Comparison of ENCODE assay signal across 29 cellular contexts in the genomic region with DNA sequence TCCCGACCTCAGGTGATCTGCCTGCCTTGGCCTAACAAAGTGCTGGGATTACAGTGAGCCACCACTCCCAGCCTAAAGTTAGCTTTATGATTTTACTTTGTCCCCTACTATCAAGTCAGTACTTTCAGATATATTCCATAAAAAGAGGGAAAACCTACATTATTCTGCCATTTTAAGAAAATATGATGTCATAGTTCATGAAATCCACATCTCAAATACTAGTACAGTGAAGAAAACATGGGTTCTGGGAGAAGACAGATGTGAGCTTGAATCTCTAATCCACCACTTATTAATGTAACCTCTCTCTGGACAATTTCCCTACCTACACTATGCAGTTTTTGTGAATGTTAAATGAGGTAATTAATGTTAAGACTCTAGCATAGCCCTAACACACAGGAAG.
"Had no signal": no experiment of that assay in that cellular context is flagged by ENCODE, and none has a peak within 500 bp of the region (broad histone marks: within the 10 kb centered on the region; RNA-seq: fewer than 3 reads in every experiment).

No MANE protein-coding gene starts in this region.

- H3K36me3 Mint-ChIP-seq: stimulated activated effector memory CD8-positive, alpha-beta T cell treated with anti-CD3 and anti-CD28 coated beads, Interleukin-12 subunit alpha, Interleukin-12 subunit beta, amount 100 ng/mL, for 72 hours; stimulated activated memory B cell treated with anti-CD40 and anti-IgM and Interleukin-4, amounts not matched to agents 10 μg/mL and 1 μg/mL and 100 μg/mL, for 72 hours; stimulated activated naive B cell treated with anti-CD40 and anti-IgM and Interleukin-4, amounts not matched to agents 10 μg/mL and 1 μg/mL and 100 μg/mL, for 72 hours; type B pancreatic cell had no signal

- FAIRE-seq: urothelium cell line had no signal

- DNase-seq: stimulated activated CD4-positive, alpha-beta T cell treated with anti-CD3 and anti-CD28 coated beads, Interleukin-2, amount 100 ng/mL, for 48 hours; stimulated activated CD4-positive, alpha-beta T cell treated with anti-CD3 and anti-CD28 coated beads, Interleukin-4, amount 100 ng/mL, for 1 hour; stimulated activated CD4-positive, alpha-beta T cell treated with anti-CD3 and anti-CD28 coated beads, Interleukin-4, amount 100 ng/mL, for 24 hours; stimulated activated CD4-positive, alpha-beta T cell treated with anti-CD3 and anti-CD28 coated beads, Interleukin-4, amount 100 ng/mL, for 4 hours; stimulated activated CD8-positive, alpha-beta memory T cell treated with anti-CD3 and anti-CD28 coated beads, Interleukin-4, amount 100 ng/mL, for 48 hours; stimulated activated naive B cell treated with anti-CD40 and anti-IgM and Interleukin-4, amounts not matched to agents 10 μg/mL and 1 μg/mL and 100 μg/mL, for 72 hours; stimulated activated naive CD4-positive, alpha-beta T cell; stimulated activated naive CD4-positive, alpha-beta T cell treated with Interleukin-2 at 50 U/mL for 16 hours; stimulated activated naive CD8-positive, alpha-beta T cell treated with anti-CD3 and anti-CD28 coated beads, Interleukin-15, amount 100 ng/mL, for 72 hours; stimulated activated naive CD8-positive, alpha-beta T cell treated with anti-CD3 and anti-CD28 coated beads, Interleukin-15, Interleukin-2, amounts not matched to agents 100 U/mL and 50 U/mL, for 24 hours; stomach; substantia nigra; testis; thyroid gland; tibial artery; transverse colon; trophoblast cell; upper lobe of left lung; upper lobe of right lung; uterus had no signal

- H3K9me3 ChIP-seq: suprapubic skin, testis, thoracic aorta, thyroid gland, transverse colon, upper lobe of right lung, uterus, vagina had no signal

- H3K36me3 ChIP-seq: stomach, suprapubic skin, thoracic aorta, thyroid gland, tibial artery, tibial nerve, transverse colon, upper lobe of left lung, upper lobe of right lung, uterus, vagina had no signal

- H3K4me3 Mint-ChIP-seq: stimulated activated effector memory CD8-positive, alpha-beta T cell treated with anti-CD3 and anti-CD28 coated beads, Interleukin-12 subunit alpha, Interleukin-12 subunit beta, amount 100 ng/mL, for 72 hours; stimulated activated memory B cell treated with anti-CD40 and anti-IgM and Interleukin-4, amounts not matched to agents 10 μg/mL and 1 μg/mL and 100 μg/mL, for 72 hours; stimulated activated naive B cell treated with anti-CD40 and anti-IgM and Interleukin-4, amounts not matched to agents 10 μg/mL and 1 μg/mL and 100 μg/mL, for 72 hours; stimulated activated naive CD8-positive, alpha-beta T cell treated with anti-CD3 and anti-CD28 coated beads, Interleukin-15, amount 100 ng/mL, for 72 hours; stimulated activated naive CD8-positive, alpha-beta T cell treated with anti-CD3 and anti-CD28 coated beads, Interleukin-15, Interleukin-2, amounts not matched to agents 100 ng/mL and 50 ng/mL, for 24 hours; type B pancreatic cell had no signal

- H3K27me3 Mint-ChIP-seq: stimulated activated memory B cell treated with anti-CD40 and anti-IgM and Interleukin-4, amounts not matched to agents 10 μg/mL and 1 μg/mL and 100 μg/mL, for 72 hours; stimulated activated naive B cell treated with anti-CD40 and anti-IgM and Interleukin-4, amounts not matched to agents 10 μg/mL and 1 μg/mL and 100 μg/mL, for 72 hours; stimulated activated naive CD8-positive, alpha-beta T cell treated with anti-CD3 and anti-CD28 coated beads, Interleukin-15, amount 100 ng/mL, for 72 hours; stimulated activated naive CD8-positive, alpha-beta T cell treated with anti-CD3 and anti-CD28 coated beads, Interleukin-15, Interleukin-2, amounts not matched to agents 100 ng/mL and 50 ng/mL, for 24 hours; type B pancreatic cell had no signal

- H3K27ac Mint-ChIP-seq: stimulated activated effector memory CD8-positive, alpha-beta T cell treated with anti-CD3 and anti-CD28 coated beads, Interleukin-12 subunit alpha, Interleukin-12 subunit beta, amount 100 ng/mL, for 72 hours; stimulated activated memory B cell treated with anti-CD40 and anti-IgM and Interleukin-4, amounts not matched to agents 10 μg/mL and 1 μg/mL and 100 μg/mL, for 72 hours; stimulated activated naive B cell treated with anti-CD40 and anti-IgM and Interleukin-4, amounts not matched to agents 10 μg/mL and 1 μg/mL and 100 μg/mL, for 72 hours; stimulated activated naive CD8-positive, alpha-beta T cell treated with anti-CD3 and anti-CD28 coated beads, Interleukin-15, amount 100 ng/mL, for 72 hours; stimulated activated naive CD8-positive, alpha-beta T cell treated with anti-CD3 and anti-CD28 coated beads, Interleukin-15, Interleukin-2, amounts not matched to agents 100 ng/mL and 50 ng/mL, for 24 hours; type B pancreatic cell had no signal

- H3K27me3 ChIP-seq: stomach, suprapubic skin, testis, thyroid gland, tibial artery, tibial nerve, transverse colon, upper lobe of left lung, upper lobe of right lung, uterus, vagina had no signal

- H3K4me1 ChIP-seq: stomach, suprapubic skin, testis, tibial artery, tibial nerve, transverse colon, upper lobe of left lung, upper lobe of right lung, uterus, vagina had no signal

- ATAC-seq: stimulated activated effector memory CD8-positive, alpha-beta T cell treated with anti-CD3 and anti-CD28 coated beads, Interleukin-12 subunit alpha, Interleukin-12 subunit beta, amount 100 ng/mL, for 72 hours; stimulated activated memory B cell treated with anti-CD40 and anti-IgM and Interleukin-4, amounts not matched to agents 10 μg/mL and 1 μg/mL and 100 μg/mL, for 72 hours; stimulated activated naive B cell treated with anti-CD40 and anti-IgM and Interleukin-4, amounts not matched to agents 10 μg/mL and 1 μg/mL and 100 μg/mL, for 72 hours; stimulated activated naive CD8-positive, alpha-beta T cell treated with anti-CD3 and anti-CD28 coated beads, Interleukin-15, amount 100 ng/mL, for 72 hours; stimulated activated naive CD8-positive, alpha-beta T cell treated with anti-CD3 and anti-CD28 coated beads, Interleukin-15, Interleukin-2, amounts not matched to agents 100 U/mL and 50 U/mL, for 24 hours; upper lobe of right lung had no signal

- H3K27ac ChIP-seq: stomach, suprapubic skin, testis, thoracic aorta, thyroid gland, tibial artery, tibial nerve, transverse colon, upper lobe of left lung, upper lobe of right lung, uterus, vagina had no signal

- H3K4me1 Mint-ChIP-seq: stimulated activated effector memory CD8-positive, alpha-beta T cell treated with anti-CD3 and anti-CD28 coated beads, Interleukin-12 subunit alpha, Interleukin-12 subunit beta, amount 100 ng/mL, for 72 hours; stimulated activated memory B cell treated with anti-CD40 and anti-IgM and Interleukin-4, amounts not matched to agents 10 μg/mL and 1 μg/mL and 100 μg/mL, for 72 hours; stimulated activated naive B cell treated with anti-CD40 and anti-IgM and Interleukin-4, amounts not matched to agents 10 μg/mL and 1 μg/mL and 100 μg/mL, for 72 hours; stimulated activated naive CD8-positive, alpha-beta T cell treated with anti-CD3 and anti-CD28 coated beads, Interleukin-15, amount 100 ng/mL, for 72 hours had no signal

- H3K4me3 ChIP-seq: stomach, suprapubic skin, testis, thoracic aorta, thyroid gland, tibial artery, tibial nerve, transverse colon, upper lobe of left lung, upper lobe of right lung, uterus, vagina had no signal
